In genomic region chr11:130780437-130780836, GRCh38 we compare ENCODE assay signal across 24 cellular contexts.
"Had no signal": no experiment of that assay in that cellular context is flagged by ENCODE, and none has a peak within 500 bp of the region (broad histone marks: within the 10 kb centered on the region; RNA-seq: fewer than 3 reads in every experiment).

No MANE protein-coding gene starts in this region.

- H3K79me2 ChIP-seq: hepatocyte had no signal

- H3K4me3 Mint-ChIP-seq: naive thymus-derived CD4-positive, alpha-beta T cell; stimulated activated memory B cell treated with anti-CD40 and anti-IgM and Interleukin-4, amounts not matched to agents 10 μg/mL and 1 μg/mL and 100 μg/mL, for 72 hours had no signal

- ATAC-seq: gastroesophageal sphincter; heart left ventricle; left cardiac atrium; left lung; naive thymus-derived CD4-positive, alpha-beta T cell; psoas muscle; right cardiac atrium; stimulated activated memory B cell treated with anti-CD40 and anti-IgM and Interleukin-4, amounts not matched to agents 10 μg/mL and 1 μg/mL and 100 μg/mL, for 72 hours; stimulated activated naive CD8-positive, alpha-beta T cell treated with anti-CD3 and anti-CD28 coated beads, Interleukin-15, Interleukin-2, amounts not matched to agents 100 U/mL and 50 U/mL, for 24 hours had no signal

- H3K4me1 ChIP-seq: psoas muscle, upper lobe of left lung had no signal

- DNase-seq: effector CD4-positive, alpha-beta T cell; foreskin fibroblast; heart left ventricle; left cardiac atrium; left lung; mesendoderm; midbrain; naive thymus-derived CD4-positive, alpha-beta T cell; nucleus accumbens; ovary; psoas muscle; right cardiac atrium; sigmoid colon; spleen; stimulated activated CD4-positive, alpha-beta T cell treated with anti-CD3 and anti-CD28 coated beads, Interleukin-4, amount 100 ng/mL, for 4 hours; stimulated activated naive CD8-positive, alpha-beta T cell treated with anti-CD3 and anti-CD28 coated beads, Interleukin-15, Interleukin-2, amounts not matched to agents 100 U/mL and 50 U/mL, for 24 hours; substantia nigra; testis; tibial artery; upper lobe of left lung had no signal

- H3K4me2 ChIP-seq: hepatocyte had no signal

- H3K36me3 Mint-ChIP-seq: naive thymus-derived CD4-positive, alpha-beta T cell; stimulated activated memory B cell treated with anti-CD40 and anti-IgM and Interleukin-4, amounts not matched to agents 10 μg/mL and 1 μg/mL and 100 μg/mL, for 72 hours had no signal

- H3K9me3 ChIP-seq: gastroesophageal sphincter, heart left ventricle, left lung, ovary, psoas muscle, sigmoid colon, spleen, testis, tibial artery, upper lobe of left lung had no signal

- H3K27ac ChIP-seq: gastroesophageal sphincter, heart left ventricle, hepatocyte, left lung, ovary, psoas muscle, sigmoid colon, spleen, testis, tibial artery, upper lobe of left lung had no signal

- H3K4me3 ChIP-seq: gastroesophageal sphincter, heart left ventricle, hepatocyte, left lung, ovary, psoas muscle, sigmoid colon, spleen, testis, tibial artery, upper lobe of left lung had no signal

- H3K27ac Mint-ChIP-seq: naive thymus-derived CD4-positive, alpha-beta T cell; nephron; stimulated activated memory B cell treated with anti-CD40 and anti-IgM and Interleukin-4, amounts not matched to agents 10 μg/mL and 1 μg/mL and 100 μg/mL, for 72 hours had no signal

- H3K36me3 ChIP-seq: gastroesophageal sphincter, heart left ventricle, left lung, ovary, sigmoid colon, spleen, tibial artery, upper lobe of left lung had no signal

- H3K27me3 ChIP-seq: gastroesophageal sphincter, heart left ventricle, hepatocyte, left lung, ovary, sigmoid colon, spleen, testis, tibial artery, upper lobe of left lung had no signal

- H2AFZ ChIP-seq: hepatocyte had no signal

- H3K4me1 Mint-ChIP-seq: naive thymus-derived CD4-positive, alpha-beta T cell; stimulated activated memory B cell treated with anti-CD40 and anti-IgM and Interleukin-4, amounts not matched to agents 10 μg/mL and 1 μg/mL and 100 μg/mL, for 72 hours had no signal
